Comparison of ENCODE assay signal across 2 cellular contexts in the genomic region with DNA sequence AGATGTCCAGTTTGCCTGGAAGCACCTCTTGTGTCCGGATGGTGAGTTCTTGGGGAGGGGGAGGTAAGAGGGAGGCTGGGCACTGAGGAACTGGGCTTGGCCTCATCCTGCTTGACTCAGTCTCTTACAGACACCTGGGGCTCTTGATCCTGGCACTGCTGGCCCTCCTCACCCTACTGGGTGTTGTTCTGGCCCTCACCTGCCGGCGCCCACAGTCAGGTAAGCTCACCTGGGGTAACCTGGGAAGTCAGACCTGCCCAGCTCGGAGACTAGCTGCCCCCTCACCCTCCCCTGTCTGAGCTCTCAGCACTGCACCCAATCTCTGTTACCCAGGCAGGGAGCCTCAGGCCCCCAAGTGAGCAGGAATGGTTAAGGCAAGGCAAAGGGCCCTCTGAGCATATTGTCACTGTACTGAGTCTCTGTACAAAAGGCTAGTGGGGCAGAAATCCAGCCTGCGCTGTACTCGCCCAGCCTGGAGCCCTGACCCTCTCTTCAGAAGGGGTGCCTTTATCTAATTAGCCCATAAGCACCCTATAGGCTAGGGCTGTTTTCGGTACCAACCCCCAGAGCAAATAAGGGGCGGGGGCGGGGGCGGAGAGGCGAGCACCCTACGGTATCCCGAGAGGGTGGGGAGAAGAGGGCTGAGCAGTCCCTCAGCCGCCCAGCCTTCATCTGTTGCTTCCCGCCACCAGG.
TF ChIP-seq lines count a peak whose summit lies in the region.

No MANE protein-coding gene starts in this region.

TF ChIP-seq in GM12878, 131 proteins besides CTCF, POLR2A, EP300 and RAD21:
- TF ChIP-seq SREBF2 (IDR thresholded peaks at IDR 0.05; ENCODE audit: low read length) (no peak), TARDBP (IDR thresholded peaks at IDR 0.05; ENCODE audit: borderline replicate concordance) (no peak), PAX5 (IDR thresholded peaks at IDR 0.05; ENCODE audit: borderline replicate concordance, low read depth, low read length) (no peak), GABPA (IDR thresholded peaks at IDR 0.05; ENCODE audit: low read depth) (no peak), ZBED1 (IDR thresholded peaks at IDR 0.05; ENCODE audit: borderline replicate concordance) (no peak), EGR1 (IDR thresholded peaks at IDR 0.05; ENCODE audit: borderline replicate concordance in 1 of 2, low read depth in 2 of 2, low read length in 2 of 2) (0 out of 3 replicates have a peak, but pooled peaks of 1 of the 2 experiments have one; percentile 8), RFX5 (IDR thresholded peaks at IDR 0.05; ENCODE audit: low read depth, low read length) (no peak)
TF ChIP-seq in GM12878: peak in this region for 1.

TF ChIP-seq in GM12891, 5 proteins besides CTCF, POLR2A, EP300 and RAD21:
- no peak for TF ChIP-seq TAF1 (IDR thresholded peaks at IDR 0.05; ENCODE audit: low read depth, low read length)
- TF ChIP-seq PAX5 (IDR thresholded peaks at IDR 0.05; ENCODE audit: insufficient read depth, low read length, severe bottlenecking): no peak
- no peak for TF ChIP-seq POLR2AphosphoS5 (IDR thresholded peaks at IDR 0.05; ENCODE audit: low read depth, low read length)
- TF ChIP-seq SPI1 (IDR thresholded peaks at IDR 0.05; ENCODE audit: low read depth, low read length): no peak
- TF ChIP-seq POU2F2 (IDR thresholded peaks at IDR 0.05; ENCODE audit: low read depth, low read length): no peak
